Comparison of ENCODE assay signal across 8 cellular contexts in genomic region chr6:53547166-53547814, GRCh38. TPM values are rescaled to one million over a fixed set of nuclear protein-coding genes. Genes with fewer than 3 reads are reported as not detected.
DNase-seq lines count a peak whose midpoint lies in the region; ATAC-seq, FAIRE-seq and TF ChIP-seq lines count a peak whose summit lies in the region.

No MANE protein-coding gene starts in this region.

- peaks cover 33% of the 10 kb centered on the region for H3K4me1 Mint-ChIP-seq in activated naive CD8-positive, alpha-beta T cell treated with anti-CD3 and anti-CD28 coated beads, Interleukin-2, amount 10 ng/mL, durations not matched to agents 7 days and 5 days

- peaks cover 12% of the 10 kb centered on the region for H3K27me3 Mint-ChIP-seq in activated naive CD8-positive, alpha-beta T cell treated with anti-CD3 and anti-CD28 coated beads, Interleukin-2, amount 10 ng/mL, durations not matched to agents 7 days and 5 days

- DNase-seq in activated naive CD8-positive, alpha-beta T cell treated with anti-CD3 and anti-CD28 coated beads, Interleukin-2, amount 10 ng/mL, durations not matched to agents 7 days and 5 days: peak; percentile 34
- no peak for DNase-seq in kidney epithelial cell (ENCODE audit: low read depth)
- DNase-seq in AG20443 (ENCODE audit: low spot score): no peak
- no peak for DNase-seq in GM12892 (ENCODE audit: insufficient read length)

- POLR2A ChIA-PET in activated naive CD8-positive, alpha-beta T cell treated with anti-CD3 and anti-CD28 coated beads, Interleukin-2, amount 10 ng/mL, durations not matched to agents 7 days and 5 days (lab: Charles Lee): interaction anchor here (0.5 to 1.5 kb wide), 6 partner anchors 9 to 359 kb away, joined by 3 to 6 read pairs (median 4); partner anchors contain the start of gene ELOVL5

- H3K4me3 ChIP-seq in BLaER1 (peak overlapping the region; percentile 71), kidney epithelial cell (ENCODE audit: low read depth, low read length) (peak overlapping the region; percentile 50)

- TF ChIP-seq POLR2A in GM12892 (IDR thresholded peaks at IDR 0.05; ENCODE audit: low read depth, low read length): no peak

- peak overlapping the region; percentile 68; the same call in 1 of the 2 replicates for H3K9ac ChIP-seq in BLaER1

- TF ChIP-seq CTCF in kidney epithelial cell (IDR thresholded peaks at IDR 0.05; ENCODE audit: insufficient read depth, low read length, poor library complexity, severe bottlenecking): no peak

- H3K27me3 ChIP-seq in BLaER1: no peaks in the 10 kb centered on the region
- no peaks in the 10 kb centered on the region for H3K27me3 ChIP-seq in kidney epithelial cell (ENCODE audit: control insufficient read depth, insufficient read depth, low read length)

- peak overlapping the region; percentile 91 for H3K4me3 Mint-ChIP-seq in activated naive CD8-positive, alpha-beta T cell treated with anti-CD3 and anti-CD28 coated beads, Interleukin-2, amount 10 ng/mL, durations not matched to agents 7 days and 5 days

- H3K4me2 ChIP-seq in BLaER1: peak overlapping the region; percentile 85

- peak; percentile 18 for ATAC-seq in GM19455 (IDR thresholded peaks at IDR 0.05; ENCODE audit: unreplicated experiment)
- peak; percentile 0 for ATAC-seq in HG03575 (IDR thresholded peaks at IDR 0.05; ENCODE audit: extremely low read depth, insufficient number of reproducible peaks, low FRiP score, unreplicated experiment)
- no peak for ATAC-seq in activated naive CD8-positive, alpha-beta T cell treated with anti-CD3 and anti-CD28 coated beads, Interleukin-2, amount 10 ng/mL, durations not matched to agents 7 days and 5 days (ENCODE audit: low read depth)

- H3K36me3 Mint-ChIP-seq in activated naive CD8-positive, alpha-beta T cell treated with anti-CD3 and anti-CD28 coated beads, Interleukin-2, amount 10 ng/mL, durations not matched to agents 7 days and 5 days: peaks cover 2% of the 10 kb centered on the region

- peak overlapping the region; percentile 54 for H3K27ac Mint-ChIP-seq in activated naive CD8-positive, alpha-beta T cell treated with anti-CD3 and anti-CD28 coated beads, Interleukin-2, amount 10 ng/mL, durations not matched to agents 7 days and 5 days

- no peaks in the 10 kb centered on the region for H3K9me3 ChIP-seq in BLaER1

- no peak for FAIRE-seq in GM12892 (lab: Jason Lieb, UNC)

- peaks cover 30% of the 10 kb centered on the region for H3K4me1 ChIP-seq in BLaER1

- H3K27ac ChIP-seq in BLaER1 (no peak overlapping the region; the same call in 1 of the 2 replicates), temporal lobe (ENCODE audit: low read depth, low read length) (peak overlapping the region; percentile 88)

- H3K9me3 Mint-ChIP-seq in activated naive CD8-positive, alpha-beta T cell treated with anti-CD3 and anti-CD28 coated beads, Interleukin-2, amount 10 ng/mL, durations not matched to agents 7 days and 5 days: no peaks in the 10 kb centered on the region

- peaks cover 16% of the 10 kb centered on the region for H4K20me1 ChIP-seq in BLaER1

- H3K36me3 ChIP-seq in BLaER1 (no peaks in the 10 kb centered on the region), kidney epithelial cell (ENCODE audit: control insufficient read depth, insufficient read depth, low read length) (no peaks in the 10 kb centered on the region)

RNA-seq across cellular contexts. Expression of gene GCLC, which starts 2.4 kb away (rescaled TPM):
- total RNA-seq in activated naive CD8-positive, alpha-beta T cell treated with anti-CD3 and anti-CD28 coated beads, Interleukin-2, amount 10 ng/mL, durations not matched to agents 7 days and 5 days: 10 to 100 TPM; 32.2 to 33.7 TPM
- 14.1 and 16.8 TPM in 2 replicates for total RNA-seq in kidney epithelial cell
- 15.5 TPM for total RNA-seq in temporal lobe
- 5.8 TPM for polyA plus RNA-seq in GM12892 (2012; ENCODE audit: missing spikeins)
